Comparison of ENCODE assay signal across 8 cellular contexts in genomic region chr17:42997984-42998938, GRCh38. TPM values are rescaled to one million over a fixed set of nuclear protein-coding genes. Genes with fewer than 3 reads are reported as not detected.
A peak's percentile ranks its signal among the peaks of the same experiment; 100 is the strongest.
DNase-seq lines count a peak whose midpoint lies in the region; TF ChIP-seq lines count a peak whose summit lies in the region.

Gene RPL27, plus strand, starts transcription at chr17:42998419. Its CDS starts 332 bp downstream, at chr17:42998751.

- H2BK15ac ChIP-seq in mesendoderm (replicated peaks; ENCODE audit: low read depth), result no peak within 1 kb of the TSS

- H3K9me3 ChIP-seq in endocrine pancreas (ENCODE audit: control insufficient read depth, low read length), result no peaks in the 10 kb centered on the region

- no peak within 1 kb of the TSS for H2BK5ac ChIP-seq in mesendoderm (ENCODE audit: low read length)

- no peak within 1 kb of the TSS for H4K5ac ChIP-seq in mesendoderm (ENCODE audit: low read length)

- H3K18ac ChIP-seq in mesendoderm (ENCODE audit: low read length), result peak within 1 kb of the TSS; percentile 80

- H3K79me2 ChIP-seq in mesendoderm (ENCODE audit: control insufficient read depth, insufficient read depth, low read length), result peaks cover 19% of the 10 kb centered on the region

- WGBS in mesendoderm (ENCODE audit: extremely low coverage, insufficient coverage, low lambda C conversion rate), result no CpG with 5 or more reads among the region's 49 CpGs

- H3K4ac ChIP-seq in mesendoderm (ENCODE audit: low read depth, low read length), result peak within 1 kb of the TSS; percentile 92

- H3K23ac ChIP-seq in mesendoderm (ENCODE audit: low read length), result no peak within 1 kb of the TSS

- peak within 1 kb of the TSS; percentile 93 for H3K56ac ChIP-seq in mesendoderm (ENCODE audit: low read length)

- TF ChIP-seq CTCF in GM20000 (IDR thresholded peaks at IDR 0.05; ENCODE audit: extremely low read depth, missing control alignments), result peak; percentile 78

- H3K4me3 ChIP-seq in endocrine pancreas (ENCODE audit: control insufficient read depth, insufficient read depth, low read length) (peak within 1 kb of the TSS; percentile 71), mesendoderm (ENCODE audit: low read length) (peak within 1 kb of the TSS; percentile 88)

- peak within 1 kb of the TSS; percentile 39 for H3K4me2 ChIP-seq in mesendoderm (ENCODE audit: low read length)

- peak within 1 kb of the TSS; percentile 83 for H4K8ac ChIP-seq in mesendoderm (ENCODE audit: low read depth, low read length)

- H2AK5ac ChIP-seq in mesendoderm (ENCODE audit: low read length), result no peak within 1 kb of the TSS

- H3K4me1 ChIP-seq in endocrine pancreas (ENCODE audit: control insufficient read depth, insufficient read depth, low read length), result peaks cover 8% of the 10 kb centered on the region
- H3K4me1 ChIP-seq in mesendoderm (ENCODE audit: control insufficient read depth, low read depth, low read length), result no peaks in the 10 kb centered on the region

- H3K27ac ChIP-seq in mesendoderm (ENCODE audit: low read depth, low read length), result peak within 1 kb of the TSS; percentile 67

- no peak within 1 kb of the TSS for H2BK120ac ChIP-seq in mesendoderm (ENCODE audit: low read depth, low read length)

- H3K9ac ChIP-seq in endocrine pancreas (ENCODE audit: control insufficient read depth, insufficient read depth, low read length) (peak within 1 kb of the TSS; percentile 99), mesendoderm (ENCODE audit: low read length) (peak within 1 kb of the TSS; percentile 94)

- peaks cover 2% of the 10 kb centered on the region for H3K36me3 ChIP-seq in endocrine pancreas (ENCODE audit: control insufficient read depth, insufficient read depth, low read length)
- H3K36me3 ChIP-seq in mesendoderm (ENCODE audit: control insufficient read depth, insufficient read depth, low read length), result peaks cover 6% of the 10 kb centered on the region

- DNase-seq in COLO829 (ENCODE audit: low spot score), result peak; percentile 96
- DNase-seq in GM20000 (ENCODE audit: low spot score), result peak; percentile 91
- peak; percentile 100 for DNase-seq in HT1080 (ENCODE audit: low read depth)
- peak; percentile 99 for DNase-seq in NOMO-1 treated with DMSO at 0.1 percent for 48 hours (lab: John Stamatoyannopoulos, UW; ENCODE audit: unreplicated experiment)
- peak; percentile 84 to 88 (median 86) for DNase-seq in activated CD8-positive, alpha-beta memory T cell treated with anti-CD3 and anti-CD28 coated beads for 48 hours (ENCODE audit: low read depth in 2 of 3, low spot score in 2 of 3)
- peak; percentile 100 for DNase-seq in mesendoderm
- peak; percentile 86 for DNase-seq in stimulated activated CD8-positive, alpha-beta memory T cell treated with anti-CD3 and anti-CD28 coated beads, Interleukin-15, amount 100 ng/mL, for 24 hours (ENCODE audit: low read depth)

- H3K27me3 ChIP-seq in endocrine pancreas (ENCODE audit: control insufficient read depth, insufficient read depth, low read length) (no peaks in the 10 kb centered on the region), mesendoderm (ENCODE audit: insufficient read depth, low read length, poor library complexity) (no peaks in the 10 kb centered on the region)

- H3K79me1 ChIP-seq in mesendoderm (ENCODE audit: low read length), result peaks cover 2% of the 10 kb centered on the region

RNA-seq across cellular contexts. Expression of gene RPL27, which starts in this region (rescaled TPM):
- total RNA-seq in HT1080 (2014; rRNA removed; shearing (Covaris generic)), result 2,292 and 3,606 TPM in 2 replicates
- polyA plus RNA-seq in HT1080 (2015; cell fraction: cytosol; rRNA removed), result 2,879 and 3,215 TPM in 2 replicates
- polyA plus RNA-seq in HT1080 (2015; cell fraction: nucleus; rRNA removed), result 1,022 and 1,110 TPM in 2 replicates
- polyA plus RNA-seq in mesendoderm (2013, experiment 1 of 2), result 5,596 TPM
- polyA plus RNA-seq in mesendoderm (2013, experiment 2 of 2), result 5,579 TPM

Comparison
In these comparisons a context has a peak if more than half of its experiments do, and no peak if none do; other contexts are left out.
1. Peak in every context shown above with its lines: DNase-seq, H3K4me3 ChIP-seq and H3K27ac ChIP-seq.